1 cellular context compared by ENCODE assay signal in the genomic region with DNA sequence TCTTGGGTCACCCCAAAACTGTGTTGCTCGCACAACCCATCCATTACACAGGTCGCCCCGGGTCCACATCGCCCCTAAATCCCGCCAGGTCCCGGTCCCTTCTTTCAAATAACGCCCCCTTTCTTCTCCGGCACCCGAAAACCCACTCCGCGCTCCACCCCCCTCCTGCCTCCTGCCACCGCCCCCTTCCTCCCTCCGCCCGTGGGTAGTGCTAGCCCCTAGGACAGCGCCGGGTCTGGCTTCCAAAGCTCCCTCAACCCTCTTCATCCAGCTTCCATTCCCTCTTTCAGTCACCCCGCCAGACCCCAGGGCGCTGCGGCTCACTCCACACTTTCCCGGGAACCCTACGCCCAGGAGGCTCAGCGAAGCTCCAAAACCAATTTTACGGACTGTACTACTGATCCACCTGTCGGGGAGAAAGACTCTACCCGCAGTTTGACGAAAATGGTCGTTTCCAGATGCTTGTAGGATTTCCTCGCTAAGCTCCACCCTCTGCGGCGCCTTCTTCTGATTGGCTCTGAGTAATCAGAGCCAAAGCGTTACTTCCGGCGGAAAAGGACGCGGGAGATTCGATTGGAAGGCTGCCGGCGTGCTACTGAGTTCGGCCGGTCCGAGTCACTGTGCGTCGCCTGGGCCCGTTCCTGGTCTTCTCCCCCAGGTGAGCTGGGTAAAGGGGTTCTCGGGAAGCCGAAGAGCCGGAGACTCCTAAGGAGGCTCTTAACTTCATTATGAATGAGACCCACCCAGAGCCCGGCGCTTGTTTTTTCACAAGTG.
TF ChIP-seq lines count a peak whose summit lies in the region.

A gene with protein sequence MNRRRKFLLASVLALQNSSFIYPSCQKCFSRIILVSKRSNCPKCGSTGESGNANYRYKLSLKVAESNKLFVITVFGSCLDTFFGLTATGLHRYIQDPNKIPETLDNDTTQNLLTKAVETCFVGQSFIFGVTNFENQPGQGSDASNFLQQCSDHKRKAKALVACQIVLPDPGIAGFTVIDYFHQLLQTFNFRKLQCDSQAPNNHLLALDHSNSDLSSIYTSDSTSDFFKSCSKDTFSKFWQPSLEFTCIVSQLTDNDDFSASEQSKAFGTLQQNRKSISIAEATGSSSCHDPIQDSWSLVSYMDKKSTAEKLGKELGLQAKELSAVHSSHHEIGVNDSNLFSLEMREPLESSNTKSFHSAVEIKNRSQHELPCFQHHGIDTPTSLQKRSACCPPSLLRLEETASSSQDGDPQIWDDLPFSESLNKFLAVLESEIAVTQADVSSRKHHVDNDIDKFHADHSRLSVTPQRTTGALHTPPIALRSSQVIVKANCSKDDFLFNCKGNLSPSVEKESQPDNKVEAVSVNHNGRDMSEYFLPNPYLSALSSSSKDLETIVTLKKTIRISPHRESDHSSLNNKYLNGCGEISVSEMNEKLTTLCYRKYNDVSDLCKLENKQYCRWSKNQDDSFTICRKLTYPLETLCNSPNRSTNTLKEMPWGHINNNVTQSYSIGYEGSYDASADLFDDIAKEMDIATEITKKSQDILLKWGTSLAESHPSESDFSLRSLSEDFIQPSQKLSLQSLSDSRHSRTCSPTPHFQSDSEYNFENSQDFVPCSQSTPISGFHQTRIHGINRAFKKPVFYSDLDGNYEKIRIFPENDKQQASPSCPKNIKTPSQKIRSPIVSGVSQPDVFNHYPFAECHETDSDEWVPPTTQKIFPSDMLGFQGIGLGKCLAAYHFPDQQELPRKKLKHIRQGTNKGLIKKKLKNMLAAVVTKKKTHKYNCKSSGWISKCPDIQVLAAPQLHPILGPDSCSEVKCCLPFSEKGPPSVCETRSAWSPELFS (plus strand): TSS at position 572 of the 774 bp plus-strand sequence. CDS start 13,003 bp downstream, outside the sequence.

TF ChIP-seq in K562, 482 proteins besides CTCF, POLR2A, EP300 and RAD21 (continued from another document and continues in another):
- TF ChIP-seq, protein P1, sequence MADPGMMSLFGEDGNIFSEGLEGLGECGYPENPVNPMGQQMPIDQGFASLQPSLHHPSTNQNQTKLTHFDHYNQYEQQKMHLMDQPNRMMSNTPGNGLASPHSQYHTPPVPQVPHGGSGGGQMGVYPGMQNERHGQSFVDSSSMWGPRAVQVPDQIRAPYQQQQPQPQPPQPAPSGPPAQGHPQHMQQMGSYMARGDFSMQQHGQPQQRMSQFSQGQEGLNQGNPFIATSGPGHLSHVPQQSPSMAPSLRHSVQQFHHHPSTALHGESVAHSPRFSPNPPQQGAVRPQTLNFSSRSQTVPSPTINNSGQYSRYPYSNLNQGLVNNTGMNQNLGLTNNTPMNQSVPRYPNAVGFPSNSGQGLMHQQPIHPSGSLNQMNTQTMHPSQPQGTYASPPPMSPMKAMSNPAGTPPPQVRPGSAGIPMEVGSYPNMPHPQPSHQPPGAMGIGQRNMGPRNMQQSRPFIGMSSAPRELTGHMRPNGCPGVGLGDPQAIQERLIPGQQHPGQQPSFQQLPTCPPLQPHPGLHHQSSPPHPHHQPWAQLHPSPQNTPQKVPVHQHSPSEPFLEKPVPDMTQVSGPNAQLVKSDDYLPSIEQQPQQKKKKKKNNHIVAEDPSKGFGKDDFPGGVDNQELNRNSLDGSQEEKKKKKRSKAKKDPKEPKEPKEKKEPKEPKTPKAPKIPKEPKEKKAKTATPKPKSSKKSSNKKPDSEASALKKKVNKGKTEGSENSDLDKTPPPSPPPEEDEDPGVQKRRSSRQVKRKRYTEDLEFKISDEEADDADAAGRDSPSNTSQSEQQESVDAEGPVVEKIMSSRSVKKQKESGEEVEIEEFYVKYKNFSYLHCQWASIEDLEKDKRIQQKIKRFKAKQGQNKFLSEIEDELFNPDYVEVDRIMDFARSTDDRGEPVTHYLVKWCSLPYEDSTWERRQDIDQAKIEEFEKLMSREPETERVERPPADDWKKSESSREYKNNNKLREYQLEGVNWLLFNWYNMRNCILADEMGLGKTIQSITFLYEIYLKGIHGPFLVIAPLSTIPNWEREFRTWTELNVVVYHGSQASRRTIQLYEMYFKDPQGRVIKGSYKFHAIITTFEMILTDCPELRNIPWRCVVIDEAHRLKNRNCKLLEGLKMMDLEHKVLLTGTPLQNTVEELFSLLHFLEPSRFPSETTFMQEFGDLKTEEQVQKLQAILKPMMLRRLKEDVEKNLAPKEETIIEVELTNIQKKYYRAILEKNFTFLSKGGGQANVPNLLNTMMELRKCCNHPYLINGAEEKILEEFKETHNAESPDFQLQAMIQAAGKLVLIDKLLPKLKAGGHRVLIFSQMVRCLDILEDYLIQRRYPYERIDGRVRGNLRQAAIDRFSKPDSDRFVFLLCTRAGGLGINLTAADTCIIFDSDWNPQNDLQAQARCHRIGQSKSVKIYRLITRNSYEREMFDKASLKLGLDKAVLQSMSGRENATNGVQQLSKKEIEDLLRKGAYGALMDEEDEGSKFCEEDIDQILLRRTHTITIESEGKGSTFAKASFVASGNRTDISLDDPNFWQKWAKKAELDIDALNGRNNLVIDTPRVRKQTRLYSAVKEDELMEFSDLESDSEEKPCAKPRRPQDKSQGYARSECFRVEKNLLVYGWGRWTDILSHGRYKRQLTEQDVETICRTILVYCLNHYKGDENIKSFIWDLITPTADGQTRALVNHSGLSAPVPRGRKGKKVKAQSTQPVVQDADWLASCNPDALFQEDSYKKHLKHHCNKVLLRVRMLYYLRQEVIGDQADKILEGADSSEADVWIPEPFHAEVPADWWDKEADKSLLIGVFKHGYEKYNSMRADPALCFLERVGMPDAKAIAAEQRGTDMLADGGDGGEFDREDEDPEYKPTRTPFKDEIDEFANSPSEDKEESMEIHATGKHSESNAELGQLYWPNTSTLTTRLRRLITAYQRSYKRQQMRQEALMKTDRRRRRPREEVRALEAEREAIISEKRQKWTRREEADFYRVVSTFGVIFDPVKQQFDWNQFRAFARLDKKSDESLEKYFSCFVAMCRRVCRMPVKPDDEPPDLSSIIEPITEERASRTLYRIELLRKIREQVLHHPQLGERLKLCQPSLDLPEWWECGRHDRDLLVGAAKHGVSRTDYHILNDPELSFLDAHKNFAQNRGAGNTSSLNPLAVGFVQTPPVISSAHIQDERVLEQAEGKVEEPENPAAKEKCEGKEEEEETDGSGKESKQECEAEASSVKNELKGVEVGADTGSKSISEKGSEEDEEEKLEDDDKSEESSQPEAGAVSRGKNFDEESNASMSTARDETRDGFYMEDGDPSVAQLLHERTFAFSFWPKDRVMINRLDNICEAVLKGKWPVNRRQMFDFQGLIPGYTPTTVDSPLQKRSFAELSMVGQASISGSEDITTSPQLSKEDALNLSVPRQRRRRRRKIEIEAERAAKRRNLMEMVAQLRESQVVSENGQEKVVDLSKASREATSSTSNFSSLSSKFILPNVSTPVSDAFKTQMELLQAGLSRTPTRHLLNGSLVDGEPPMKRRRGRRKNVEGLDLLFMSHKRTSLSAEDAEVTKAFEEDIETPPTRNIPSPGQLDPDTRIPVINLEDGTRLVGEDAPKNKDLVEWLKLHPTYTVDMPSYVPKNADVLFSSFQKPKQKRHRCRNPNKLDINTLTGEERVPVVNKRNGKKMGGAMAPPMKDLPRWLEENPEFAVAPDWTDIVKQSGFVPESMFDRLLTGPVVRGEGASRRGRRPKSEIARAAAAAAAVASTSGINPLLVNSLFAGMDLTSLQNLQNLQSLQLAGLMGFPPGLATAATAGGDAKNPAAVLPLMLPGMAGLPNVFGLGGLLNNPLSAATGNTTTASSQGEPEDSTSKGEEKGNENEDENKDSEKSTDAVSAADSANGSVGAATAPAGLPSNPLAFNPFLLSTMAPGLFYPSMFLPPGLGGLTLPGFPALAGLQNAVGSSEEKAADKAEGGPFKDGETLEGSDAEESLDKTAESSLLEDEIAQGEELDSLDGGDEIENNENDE (IDR thresholded peaks at IDR 0.05; ENCODE audit: low read depth, low read length), result no peak
- no peak for TF ChIP-seq ZNF124 (CRISPR knock-in tag; IDR thresholded peaks at IDR 0.05)
- peak; percentile 58 for TF ChIP-seq KLF1 (tag; IDR thresholded peaks at IDR 0.05)
- TF ChIP-seq CBX8 (IDR thresholded peaks at IDR 0.05; ENCODE audit: borderline replicate concordance, extremely low read depth, low read depth, low read length, poor library complexity, severe bottlenecking), result no peak
- no peak for TF ChIP-seq MED1 (CRISPR knock-in tag; IDR thresholded peaks at IDR 0.05; ENCODE audit: borderline replicate concordance)
- TF ChIP-seq, protein P2, sequence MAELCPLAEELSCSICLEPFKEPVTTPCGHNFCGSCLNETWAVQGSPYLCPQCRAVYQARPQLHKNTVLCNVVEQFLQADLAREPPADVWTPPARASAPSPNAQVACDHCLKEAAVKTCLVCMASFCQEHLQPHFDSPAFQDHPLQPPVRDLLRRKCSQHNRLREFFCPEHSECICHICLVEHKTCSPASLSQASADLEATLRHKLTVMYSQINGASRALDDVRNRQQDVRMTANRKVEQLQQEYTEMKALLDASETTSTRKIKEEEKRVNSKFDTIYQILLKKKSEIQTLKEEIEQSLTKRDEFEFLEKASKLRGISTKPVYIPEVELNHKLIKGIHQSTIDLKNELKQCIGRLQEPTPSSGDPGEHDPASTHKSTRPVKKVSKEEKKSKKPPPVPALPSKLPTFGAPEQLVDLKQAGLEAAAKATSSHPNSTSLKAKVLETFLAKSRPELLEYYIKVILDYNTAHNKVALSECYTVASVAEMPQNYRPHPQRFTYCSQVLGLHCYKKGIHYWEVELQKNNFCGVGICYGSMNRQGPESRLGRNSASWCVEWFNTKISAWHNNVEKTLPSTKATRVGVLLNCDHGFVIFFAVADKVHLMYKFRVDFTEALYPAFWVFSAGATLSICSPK (IDR thresholded peaks at IDR 0.05; ENCODE audit: borderline replicate concordance), result peak; percentile 52; the same call in 1 of the 2 replicates
- no peak for TF ChIP-seq DIDO1 (tag; IDR thresholded peaks at IDR 0.05; ENCODE audit: low read depth)
- TF ChIP-seq, protein P3, sequence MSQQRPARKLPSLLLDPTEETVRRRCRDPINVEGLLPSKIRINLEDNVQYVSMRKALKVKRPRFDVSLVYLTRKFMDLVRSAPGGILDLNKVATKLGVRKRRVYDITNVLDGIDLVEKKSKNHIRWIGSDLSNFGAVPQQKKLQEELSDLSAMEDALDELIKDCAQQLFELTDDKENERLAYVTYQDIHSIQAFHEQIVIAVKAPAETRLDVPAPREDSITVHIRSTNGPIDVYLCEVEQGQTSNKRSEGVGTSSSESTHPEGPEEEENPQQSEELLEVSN (IDR thresholded peaks at IDR 0.05; ENCODE audit: borderline replicate concordance in 1 of 2, extremely low read depth in 1 of 2, insufficient read depth in 1 of 2, insufficient read length in 1 of 2, low read depth in 1 of 2, low read length in 1 of 2, poor library complexity in 1 of 2, severe bottlenecking in 1 of 2), result peak; percentile 70 to 92
- TF ChIP-seq ASH1L (IDR thresholded peaks at IDR 0.05; ENCODE audit: borderline replicate concordance, low read depth, partially characterized antibody), result peak; percentile 69
- TF ChIP-seq, protein P4, sequence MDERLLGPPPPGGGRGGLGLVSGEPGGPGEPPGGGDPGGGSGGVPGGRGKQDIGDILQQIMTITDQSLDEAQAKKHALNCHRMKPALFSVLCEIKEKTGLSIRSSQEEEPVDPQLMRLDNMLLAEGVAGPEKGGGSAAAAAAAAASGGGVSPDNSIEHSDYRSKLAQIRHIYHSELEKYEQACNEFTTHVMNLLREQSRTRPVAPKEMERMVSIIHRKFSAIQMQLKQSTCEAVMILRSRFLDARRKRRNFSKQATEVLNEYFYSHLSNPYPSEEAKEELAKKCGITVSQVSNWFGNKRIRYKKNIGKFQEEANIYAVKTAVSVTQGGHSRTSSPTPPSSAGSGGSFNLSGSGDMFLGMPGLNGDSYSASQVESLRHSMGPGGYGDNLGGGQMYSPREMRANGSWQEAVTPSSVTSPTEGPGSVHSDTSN (CRISPR knock-in tag; IDR thresholded peaks at IDR 0.05; ENCODE audit: low read depth), result no peak
- TF ChIP-seq, protein P4 (tag; conservative IDR thresholded peaks at IDR 0.05; ENCODE audit: low read depth), result no peak
- peak in 1 of 2 experiments; percentile 45; a peak in 3 of 4 replicates for TF ChIP-seq NRF1 (conservative IDR thresholded peaks at IDR 0.05 in 1 of 2, IDR thresholded peaks at IDR 0.05 in 1 of 2)
- TF ChIP-seq MCM3 (IDR thresholded peaks at IDR 0.05), result no peak
- peak; percentile 54; the same call in 1 of the 2 replicates for TF ChIP-seq CREB1 (IDR thresholded peaks at IDR 0.05)
- peak; percentile 71 for TF ChIP-seq CREB1 (CRISPR knock-in tag; IDR thresholded peaks at IDR 0.05)
- TF ChIP-seq, protein P5, sequence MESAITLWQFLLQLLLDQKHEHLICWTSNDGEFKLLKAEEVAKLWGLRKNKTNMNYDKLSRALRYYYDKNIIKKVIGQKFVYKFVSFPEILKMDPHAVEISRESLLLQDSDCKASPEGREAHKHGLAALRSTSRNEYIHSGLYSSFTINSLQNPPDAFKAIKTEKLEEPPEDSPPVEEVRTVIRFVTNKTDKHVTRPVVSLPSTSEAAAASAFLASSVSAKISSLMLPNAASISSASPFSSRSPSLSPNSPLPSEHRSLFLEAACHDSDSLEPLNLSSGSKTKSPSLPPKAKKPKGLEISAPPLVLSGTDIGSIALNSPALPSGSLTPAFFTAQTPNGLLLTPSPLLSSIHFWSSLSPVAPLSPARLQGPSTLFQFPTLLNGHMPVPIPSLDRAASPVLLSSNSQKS (CRISPR knock-in tag; IDR thresholded peaks at IDR 0.05), result no peak
- no peak for TF ChIP-seq RNF2 (IDR thresholded peaks at IDR 0.05)
